In genomic region chr15:52103217-52104207, GRCh38 we compare ENCODE assay signal across 8 cellular contexts. TPM values are rescaled to one million over a fixed set of nuclear protein-coding genes. Genes with fewer than 3 reads are reported as not detected.
DNase-seq lines count a peak whose midpoint lies in the region; ATAC-seq and TF ChIP-seq lines count a peak whose summit lies in the region.

No MANE protein-coding gene starts in this region.

- H3K36me3 Mint-ChIP-seq in immature natural killer cell: peaks cover 0 to 5% (median 0%) of the 10 kb centered on the region in 3 donors
- no peaks in the 10 kb centered on the region for H3K36me3 Mint-ChIP-seq in T-cell

- H3K36me3 ChIP-seq in ascending aorta: no peaks in the 10 kb centered on the region

- peaks cover 0 to 3% of the 10 kb centered on the region in 2 donors for H3K4me1 ChIP-seq in ascending aorta

- ATAC-seq in GM19468 (IDR thresholded peaks at IDR 0.05; ENCODE audit: extremely low read depth, unreplicated experiment) (peak; percentile 29), HG03460 (IDR thresholded peaks at IDR 0.05; ENCODE audit: unreplicated experiment) (peak; percentile 73), T-cell (replicated peaks in 1 of 4) (no peak)

- intact Hi-C loops in ascending aorta (cut with DNase I): no loop called here

- H3K27ac ChIP-seq in ascending aorta: no peak overlapping the region

- CTCF ChIA-PET in T-cell (lab: Charles Lee): interaction anchor here (0.6 kb wide), 5 partner anchors 12 to 140 kb away, joined by 3 to 7 read pairs (median 5); no protein-coding TSS in a partner anchor

- H3K4me3 Mint-ChIP-seq in immature natural killer cell (no peak overlapping the region), T-cell (no peak overlapping the region)

- H3K27ac Mint-ChIP-seq in immature natural killer cell (no peak overlapping the region), T-cell (no peak overlapping the region)

- peaks cover 3 to 5% of the 10 kb centered on the region in 2 donors for H3K4me1 Mint-ChIP-seq in immature natural killer cell
- H3K4me1 Mint-ChIP-seq in T-cell: no peaks in the 10 kb centered on the region

- H3K4me3 ChIP-seq in ascending aorta: no peak overlapping the region

- POLR2A ChIA-PET in T-cell (lab: Charles Lee): interaction anchor here in 1 of 2 donors (0.6 kb wide), 1 partner anchor 562 kb away, joined by 3 read pairs; no protein-coding TSS in a partner anchor

- H3K9me3 Mint-ChIP-seq in immature natural killer cell: no peaks in the 10 kb centered on the region
- H3K9me3 Mint-ChIP-seq in T-cell: no peaks in the 10 kb centered on the region

- peak; percentile 93 for DNase-seq in GM04504 (ENCODE audit: low read depth)
- peak; percentile 31 to 72 for DNase-seq in ascending aorta (ENCODE audit: low spot score in 2 of 2)
- peak; percentile 58 for DNase-seq in mucosa of gallbladder (ENCODE audit: low spot score)
- DNase-seq in immature natural killer cell: no peak
- DNase-seq in T-helper 1 cell: no peak
- DNase-seq in T-cell: no peak

- H3K9me3 ChIP-seq in ascending aorta: no peaks in the 10 kb centered on the region

- no peak for TF ChIP-seq CTCF in ascending aorta (IDR thresholded peaks at IDR 0.05)

- no peaks in the 10 kb centered on the region for H3K27me3 ChIP-seq in ascending aorta

- H3K27me3 Mint-ChIP-seq in immature natural killer cell (ENCODE audit: low read depth in 3 of 3) (peaks cover 0 to 7% (median under 1%) of the 10 kb centered on the region in 3 donors), T-cell (peaks cover 3 to 9% of the 10 kb centered on the region in 2 donors)

RNA-seq across cellular contexts. Expression of gene BCL2L10, which starts 9.1 kb away (rescaled TPM):
- not detected for total RNA-seq in ascending aorta
- 4.7 TPM for total RNA-seq in mucosa of gallbladder
- polyA plus RNA-seq in immature natural killer cell: not detected
- total RNA-seq in T-cell: under 1 TPM in 3 of 5 donors, not detected in 2; 0.20 to 0.44 (median 0.37) TPM

Comparison
In these comparisons a context has a peak if more than half of its experiments do, and no peak if none do; other contexts are left out.
1. DNase-seq: peak in GM04504 (single experiment), ascending aorta (2 of 2) and mucosa of gallbladder (single experiment); none in immature natural killer cell (0 of 3), T-helper 1 cell (0 of 5) and T-cell (0 of 34).
2. ATAC-seq: peak in GM19468 (single experiment) and HG03460 (single experiment); none in T-cell (0 of 4).